ENCODE assay signal across 1 cellular context in the genomic region with DNA sequence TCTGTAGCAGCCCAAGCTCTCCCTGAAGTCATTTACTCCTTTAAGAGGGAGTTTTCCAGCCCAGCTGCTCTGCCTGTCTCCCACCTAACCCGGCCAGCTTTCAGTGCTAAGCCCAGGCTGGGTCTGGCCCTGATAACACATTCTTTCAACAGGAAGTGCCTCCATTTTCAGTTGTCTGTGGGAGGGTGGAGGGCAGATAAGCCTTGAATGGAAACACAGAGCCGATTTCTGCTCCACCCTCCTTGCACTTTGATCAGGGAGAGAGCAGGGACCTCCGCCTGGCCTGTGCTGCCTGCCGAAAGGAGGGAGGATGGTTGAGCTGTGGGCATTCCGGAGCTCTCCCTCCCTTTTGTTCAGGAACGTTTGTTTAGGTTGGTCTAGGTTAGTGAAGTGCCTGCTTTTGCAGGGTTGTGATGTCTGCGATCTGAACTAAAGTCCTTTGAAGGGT.
TF ChIP-seq lines count a peak whose summit lies in the region.

No MANE protein-coding gene starts in this region.

TF ChIP-seq in HepG2, 621 proteins besides CTCF, POLR2A, EP300 and RAD21 (continued from another document and continues in another):
- TF ChIP-seq, protein P1, sequence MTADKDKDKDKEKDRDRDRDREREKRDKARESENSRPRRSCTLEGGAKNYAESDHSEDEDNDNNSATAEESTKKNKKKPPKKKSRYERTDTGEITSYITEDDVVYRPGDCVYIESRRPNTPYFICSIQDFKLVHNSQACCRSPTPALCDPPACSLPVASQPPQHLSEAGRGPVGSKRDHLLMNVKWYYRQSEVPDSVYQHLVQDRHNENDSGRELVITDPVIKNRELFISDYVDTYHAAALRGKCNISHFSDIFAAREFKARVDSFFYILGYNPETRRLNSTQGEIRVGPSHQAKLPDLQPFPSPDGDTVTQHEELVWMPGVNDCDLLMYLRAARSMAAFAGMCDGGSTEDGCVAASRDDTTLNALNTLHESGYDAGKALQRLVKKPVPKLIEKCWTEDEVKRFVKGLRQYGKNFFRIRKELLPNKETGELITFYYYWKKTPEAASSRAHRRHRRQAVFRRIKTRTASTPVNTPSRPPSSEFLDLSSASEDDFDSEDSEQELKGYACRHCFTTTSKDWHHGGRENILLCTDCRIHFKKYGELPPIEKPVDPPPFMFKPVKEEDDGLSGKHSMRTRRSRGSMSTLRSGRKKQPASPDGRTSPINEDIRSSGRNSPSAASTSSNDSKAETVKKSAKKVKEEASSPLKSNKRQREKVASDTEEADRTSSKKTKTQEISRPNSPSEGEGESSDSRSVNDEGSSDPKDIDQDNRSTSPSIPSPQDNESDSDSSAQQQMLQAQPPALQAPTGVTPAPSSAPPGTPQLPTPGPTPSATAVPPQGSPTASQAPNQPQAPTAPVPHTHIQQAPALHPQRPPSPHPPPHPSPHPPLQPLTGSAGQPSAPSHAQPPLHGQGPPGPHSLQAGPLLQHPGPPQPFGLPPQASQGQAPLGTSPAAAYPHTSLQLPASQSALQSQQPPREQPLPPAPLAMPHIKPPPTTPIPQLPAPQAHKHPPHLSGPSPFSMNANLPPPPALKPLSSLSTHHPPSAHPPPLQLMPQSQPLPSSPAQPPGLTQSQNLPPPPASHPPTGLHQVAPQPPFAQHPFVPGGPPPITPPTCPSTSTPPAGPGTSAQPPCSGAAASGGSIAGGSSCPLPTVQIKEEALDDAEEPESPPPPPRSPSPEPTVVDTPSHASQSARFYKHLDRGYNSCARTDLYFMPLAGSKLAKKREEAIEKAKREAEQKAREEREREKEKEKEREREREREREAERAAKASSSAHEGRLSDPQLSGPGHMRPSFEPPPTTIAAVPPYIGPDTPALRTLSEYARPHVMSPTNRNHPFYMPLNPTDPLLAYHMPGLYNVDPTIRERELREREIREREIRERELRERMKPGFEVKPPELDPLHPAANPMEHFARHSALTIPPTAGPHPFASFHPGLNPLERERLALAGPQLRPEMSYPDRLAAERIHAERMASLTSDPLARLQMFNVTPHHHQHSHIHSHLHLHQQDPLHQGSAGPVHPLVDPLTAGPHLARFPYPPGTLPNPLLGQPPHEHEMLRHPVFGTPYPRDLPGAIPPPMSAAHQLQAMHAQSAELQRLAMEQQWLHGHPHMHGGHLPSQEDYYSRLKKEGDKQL (CRISPR knock-in tag; IDR thresholded peaks at IDR 0.05; ENCODE audit: low read depth), result 0 out of 2 replicates have a peak, but pooled peaks have one; percentile 27
- TF ChIP-seq, protein P2, sequence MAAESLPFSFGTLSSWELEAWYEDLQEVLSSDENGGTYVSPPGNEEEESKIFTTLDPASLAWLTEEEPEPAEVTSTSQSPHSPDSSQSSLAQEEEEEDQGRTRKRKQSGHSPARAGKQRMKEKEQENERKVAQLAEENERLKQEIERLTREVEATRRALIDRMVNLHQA (CRISPR knock-in tag; IDR thresholded peaks at IDR 0.05), result no peak
- TF ChIP-seq, protein P3, sequence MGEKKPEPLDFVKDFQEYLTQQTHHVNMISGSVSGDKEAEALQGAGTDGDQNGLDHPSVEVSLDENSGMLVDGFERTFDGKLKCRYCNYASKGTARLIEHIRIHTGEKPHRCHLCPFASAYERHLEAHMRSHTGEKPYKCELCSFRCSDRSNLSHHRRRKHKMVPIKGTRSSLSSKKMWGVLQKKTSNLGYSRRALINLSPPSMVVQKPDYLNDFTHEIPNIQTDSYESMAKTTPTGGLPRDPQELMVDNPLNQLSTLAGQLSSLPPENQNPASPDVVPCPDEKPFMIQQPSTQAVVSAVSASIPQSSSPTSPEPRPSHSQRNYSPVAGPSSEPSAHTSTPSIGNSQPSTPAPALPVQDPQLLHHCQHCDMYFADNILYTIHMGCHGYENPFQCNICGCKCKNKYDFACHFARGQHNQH (CRISPR knock-in tag; IDR thresholded peaks at IDR 0.05), result 0 out of 2 replicates have a peak, but pooled peaks have one; percentile 37
- TF ChIP-seq AKAP8 (CRISPR knock-in tag; IDR thresholded peaks at IDR 0.05) (no peak), TP53 (CRISPR knock-in tag; conservative IDR thresholded peaks at IDR 0.05) (no peak), CEBPG (CRISPR knock-in tag; IDR thresholded peaks at IDR 0.05) (0 out of 2 replicates have a peak, but pooled peaks have one; percentile 24), ZNF768 (CRISPR knock-in tag; IDR thresholded peaks at IDR 0.05) (no peak), TARDBP (CRISPR knock-in tag; IDR thresholded peaks at IDR 0.05) (peak; percentile 83), HDAC6 (IDR thresholded peaks at IDR 0.05; ENCODE audit: low read depth, low read length) (no peak), TBX2 (CRISPR knock-in tag; IDR thresholded peaks at IDR 0.05; ENCODE audit: borderline replicate concordance) (peak; percentile 70), ZNF777 (CRISPR knock-in tag; IDR thresholded peaks at IDR 0.05) (no peak), ZNF720 (CRISPR knock-in tag; IDR thresholded peaks at IDR 0.05) (no peak), FOXP1 (IDR thresholded peaks at IDR 0.05) (no peak), FOXP1 (CRISPR knock-in tag; IDR thresholded peaks at IDR 0.05) (0 out of 2 replicates have a peak, but pooled peaks have one; percentile 33), NR2F6 (IDR thresholded peaks at IDR 0.05) (no peak), NR2F6 (CRISPR knock-in tag; IDR thresholded peaks at IDR 0.05) (peak; percentile 13; the same call in 1 of the 2 replicates), HNRNPUL1 (IDR thresholded peaks at IDR 0.05; ENCODE audit: low read depth, low read length) (no peak), ZNF224 (CRISPR knock-in tag; IDR thresholded peaks at IDR 0.05) (no peak), ZNF383 (CRISPR knock-in tag; IDR thresholded peaks at IDR 0.05; ENCODE audit: borderline replicate concordance) (no peak), ZNF737 (CRISPR knock-in tag; IDR thresholded peaks at IDR 0.05; ENCODE audit: borderline replicate concordance) (no peak), RBM39 (IDR thresholded peaks at IDR 0.05; ENCODE audit: low read depth, low read length, poor library complexity, severe bottlenecking) (no peak), RORA (CRISPR knock-in tag; IDR thresholded peaks at IDR 0.05) (no peak), HNF4A (CRISPR knock-in tag; IDR thresholded peaks at IDR 0.05) (peak; percentile 97), ZNF577 (CRISPR knock-in tag; IDR thresholded peaks at IDR 0.05; ENCODE audit: borderline replicate concordance, low read depth) (no peak), SP4 (CRISPR knock-in tag; IDR thresholded peaks at IDR 0.05) (no peak), HOXD1 (CRISPR knock-in tag; IDR thresholded peaks at IDR 0.05) (no peak), ZNF747 (CRISPR knock-in tag; IDR thresholded peaks at IDR 0.05; ENCODE audit: borderline replicate concordance) (peak; percentile 84; the same call in 1 of the 2 replicates), ZNF138 (CRISPR knock-in tag; IDR thresholded peaks at IDR 0.05; ENCODE audit: low read depth) (no peak), SNAI1 (CRISPR knock-in tag; IDR thresholded peaks at IDR 0.05; ENCODE audit: borderline replicate concordance) (no peak), FOXC1 (CRISPR knock-in tag; IDR thresholded peaks at IDR 0.05; ENCODE audit: borderline replicate concordance) (no peak), CHD2 (IDR thresholded peaks at IDR 0.05; ENCODE audit: low read depth, low read length) (no peak), ZNF550 (CRISPR knock-in tag; IDR thresholded peaks at IDR 0.05; ENCODE audit: borderline replicate concordance) (no peak), RBM22 (optimal IDR thresholded peaks at IDR 0.05; ENCODE audit: low read length) (no peak), ZSCAN12 (CRISPR knock-in tag; IDR thresholded peaks at IDR 0.05) (no peak), ZNF331 (CRISPR knock-in tag; IDR thresholded peaks at IDR 0.05) (peak; percentile 86), TEAD2 (CRISPR knock-in tag; IDR thresholded peaks at IDR 0.05) (no peak)
- TF ChIP-seq, protein P4, sequence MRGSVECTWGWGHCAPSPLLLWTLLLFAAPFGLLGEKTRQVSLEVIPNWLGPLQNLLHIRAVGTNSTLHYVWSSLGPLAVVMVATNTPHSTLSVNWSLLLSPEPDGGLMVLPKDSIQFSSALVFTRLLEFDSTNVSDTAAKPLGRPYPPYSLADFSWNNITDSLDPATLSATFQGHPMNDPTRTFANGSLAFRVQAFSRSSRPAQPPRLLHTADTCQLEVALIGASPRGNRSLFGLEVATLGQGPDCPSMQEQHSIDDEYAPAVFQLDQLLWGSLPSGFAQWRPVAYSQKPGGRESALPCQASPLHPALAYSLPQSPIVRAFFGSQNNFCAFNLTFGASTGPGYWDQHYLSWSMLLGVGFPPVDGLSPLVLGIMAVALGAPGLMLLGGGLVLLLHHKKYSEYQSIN (CRISPR knock-in tag; IDR thresholded peaks at IDR 0.05; ENCODE audit: borderline replicate concordance), result no peak
- TF ChIP-seq, protein P5, sequence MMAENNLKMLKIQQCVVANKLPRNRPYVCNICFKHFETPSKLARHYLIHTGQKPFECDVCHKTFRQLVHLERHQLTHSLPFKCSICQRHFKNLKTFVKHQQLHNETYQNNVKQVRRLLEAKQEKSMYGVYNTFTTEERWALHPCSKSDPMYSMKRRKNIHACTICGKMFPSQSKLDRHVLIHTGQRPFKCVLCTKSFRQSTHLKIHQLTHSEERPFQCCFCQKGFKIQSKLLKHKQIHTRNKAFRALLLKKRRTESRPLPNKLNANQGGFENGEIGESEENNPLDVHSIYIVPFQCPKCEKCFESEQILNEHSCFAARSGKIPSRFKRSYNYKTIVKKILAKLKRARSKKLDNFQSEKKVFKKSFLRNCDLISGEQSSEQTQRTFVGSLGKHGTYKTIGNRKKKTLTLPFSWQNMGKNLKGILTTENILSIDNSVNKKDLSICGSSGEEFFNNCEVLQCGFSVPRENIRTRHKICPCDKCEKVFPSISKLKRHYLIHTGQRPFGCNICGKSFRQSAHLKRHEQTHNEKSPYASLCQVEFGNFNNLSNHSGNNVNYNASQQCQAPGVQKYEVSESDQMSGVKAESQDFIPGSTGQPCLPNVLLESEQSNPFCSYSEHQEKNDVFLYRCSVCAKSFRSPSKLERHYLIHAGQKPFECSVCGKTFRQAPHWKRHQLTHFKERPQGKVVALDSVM (CRISPR knock-in tag; IDR thresholded peaks at IDR 0.05), result peak; percentile 33; the same call in 1 of the 2 replicates
- TF ChIP-seq, protein P6, sequence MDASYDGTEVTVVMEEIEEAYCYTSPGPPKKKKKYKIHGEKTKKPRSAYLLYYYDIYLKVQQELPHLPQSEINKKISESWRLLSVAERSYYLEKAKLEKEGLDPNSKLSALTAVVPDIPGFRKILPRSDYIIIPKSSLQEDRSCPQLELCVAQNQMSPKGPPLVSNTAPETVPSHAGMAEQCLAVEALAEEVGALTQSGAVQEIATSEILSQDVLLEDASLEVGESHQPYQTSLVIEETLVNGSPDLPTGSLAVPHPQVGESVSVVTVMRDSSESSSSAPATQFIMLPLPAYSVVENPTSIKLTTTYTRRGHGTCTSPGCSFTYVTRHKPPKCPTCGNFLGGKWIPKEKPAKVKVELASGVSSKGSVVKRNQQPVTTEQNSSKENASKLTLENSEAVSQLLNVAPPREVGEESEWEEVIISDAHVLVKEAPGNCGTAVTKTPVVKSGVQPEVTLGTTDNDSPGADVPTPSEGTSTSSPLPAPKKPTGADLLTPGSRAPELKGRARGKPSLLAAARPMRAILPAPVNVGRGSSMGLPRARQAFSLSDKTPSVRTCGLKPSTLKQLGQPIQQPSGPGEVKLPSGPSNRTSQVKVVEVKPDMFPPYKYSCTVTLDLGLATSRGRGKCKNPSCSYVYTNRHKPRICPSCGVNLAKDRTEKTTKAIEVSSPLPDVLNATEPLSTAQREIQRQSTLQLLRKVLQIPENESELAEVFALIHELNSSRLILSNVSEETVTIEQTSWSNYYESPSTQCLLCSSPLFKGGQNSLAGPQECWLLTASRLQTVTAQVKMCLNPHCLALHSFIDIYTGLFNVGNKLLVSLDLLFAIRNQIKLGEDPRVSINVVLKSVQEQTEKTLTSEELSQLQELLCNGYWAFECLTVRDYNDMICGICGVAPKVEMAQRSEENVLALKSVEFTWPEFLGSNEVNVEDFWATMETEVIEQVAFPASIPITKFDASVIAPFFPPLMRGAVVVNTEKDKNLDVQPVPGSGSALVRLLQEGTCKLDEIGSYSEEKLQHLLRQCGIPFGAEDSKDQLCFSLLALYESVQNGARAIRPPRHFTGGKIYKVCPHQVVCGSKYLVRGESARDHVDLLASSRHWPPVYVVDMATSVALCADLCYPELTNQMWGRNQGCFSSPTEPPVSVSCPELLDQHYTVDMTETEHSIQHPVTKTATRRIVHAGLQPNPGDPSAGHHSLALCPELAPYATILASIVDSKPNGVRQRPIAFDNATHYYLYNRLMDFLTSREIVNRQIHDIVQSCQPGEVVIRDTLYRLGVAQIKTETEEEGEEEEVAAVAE (CRISPR knock-in tag; IDR thresholded peaks at IDR 0.05; ENCODE audit: borderline replicate concordance), result no peak
- TF ChIP-seq, protein P7, sequence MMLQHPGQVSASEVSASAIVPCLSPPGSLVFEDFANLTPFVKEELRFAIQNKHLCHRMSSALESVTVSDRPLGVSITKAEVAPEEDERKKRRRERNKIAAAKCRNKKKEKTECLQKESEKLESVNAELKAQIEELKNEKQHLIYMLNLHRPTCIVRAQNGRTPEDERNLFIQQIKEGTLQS (CRISPR knock-in tag; IDR thresholded peaks at IDR 0.05), result no peak
- TF ChIP-seq, protein P8, sequence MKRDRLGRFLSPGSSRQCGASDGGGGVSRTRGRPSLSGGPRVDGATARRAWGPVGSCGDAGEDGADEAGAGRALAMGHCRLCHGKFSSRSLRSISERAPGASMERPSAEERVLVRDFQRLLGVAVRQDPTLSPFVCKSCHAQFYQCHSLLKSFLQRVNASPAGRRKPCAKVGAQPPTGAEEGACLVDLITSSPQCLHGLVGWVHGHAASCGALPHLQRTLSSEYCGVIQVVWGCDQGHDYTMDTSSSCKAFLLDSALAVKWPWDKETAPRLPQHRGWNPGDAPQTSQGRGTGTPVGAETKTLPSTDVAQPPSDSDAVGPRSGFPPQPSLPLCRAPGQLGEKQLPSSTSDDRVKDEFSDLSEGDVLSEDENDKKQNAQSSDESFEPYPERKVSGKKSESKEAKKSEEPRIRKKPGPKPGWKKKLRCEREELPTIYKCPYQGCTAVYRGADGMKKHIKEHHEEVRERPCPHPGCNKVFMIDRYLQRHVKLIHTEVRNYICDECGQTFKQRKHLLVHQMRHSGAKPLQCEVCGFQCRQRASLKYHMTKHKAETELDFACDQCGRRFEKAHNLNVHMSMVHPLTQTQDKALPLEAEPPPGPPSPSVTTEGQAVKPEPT (CRISPR knock-in tag; IDR thresholded peaks at IDR 0.05; ENCODE audit: low read depth), result no peak
- TF ChIP-seq, protein P9, sequence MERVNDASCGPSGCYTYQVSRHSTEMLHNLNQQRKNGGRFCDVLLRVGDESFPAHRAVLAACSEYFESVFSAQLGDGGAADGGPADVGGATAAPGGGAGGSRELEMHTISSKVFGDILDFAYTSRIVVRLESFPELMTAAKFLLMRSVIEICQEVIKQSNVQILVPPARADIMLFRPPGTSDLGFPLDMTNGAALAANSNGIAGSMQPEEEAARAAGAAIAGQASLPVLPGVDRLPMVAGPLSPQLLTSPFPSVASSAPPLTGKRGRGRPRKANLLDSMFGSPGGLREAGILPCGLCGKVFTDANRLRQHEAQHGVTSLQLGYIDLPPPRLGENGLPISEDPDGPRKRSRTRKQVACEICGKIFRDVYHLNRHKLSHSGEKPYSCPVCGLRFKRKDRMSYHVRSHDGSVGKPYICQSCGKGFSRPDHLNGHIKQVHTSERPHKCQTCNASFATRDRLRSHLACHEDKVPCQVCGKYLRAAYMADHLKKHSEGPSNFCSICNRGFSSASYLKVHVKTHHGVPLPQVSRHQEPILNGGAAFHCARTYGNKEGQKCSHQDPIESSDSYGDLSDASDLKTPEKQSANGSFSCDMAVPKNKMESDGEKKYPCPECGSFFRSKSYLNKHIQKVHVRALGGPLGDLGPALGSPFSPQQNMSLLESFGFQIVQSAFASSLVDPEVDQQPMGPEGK (CRISPR knock-in tag; IDR thresholded peaks at IDR 0.05), result peak; percentile 84
